Comparison of ENCODE assay signal across 28 cellular contexts in the genomic region with DNA sequence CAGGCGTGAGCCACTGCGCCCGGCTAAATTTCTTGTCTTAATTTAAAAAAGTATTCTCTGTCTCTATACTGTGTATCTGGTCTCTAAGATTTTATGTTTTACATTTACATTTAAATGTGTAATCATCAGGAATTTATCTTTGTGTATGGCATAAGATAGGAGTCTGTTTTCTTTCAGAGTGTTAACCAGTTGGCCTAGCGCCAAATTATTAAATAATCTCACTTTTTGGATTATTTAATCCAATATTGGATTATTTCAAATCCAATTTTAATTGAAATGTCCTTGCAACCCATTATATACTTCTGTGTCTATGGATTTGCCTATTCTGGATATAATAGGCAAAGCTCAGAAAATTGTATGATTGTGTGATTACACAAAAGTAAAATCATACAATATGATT.
"Had no signal": no experiment of that assay in that cellular context is flagged by ENCODE, and none has a peak within 500 bp of the region (broad histone marks: within the 10 kb centered on the region; RNA-seq: fewer than 3 reads in every experiment).

No MANE protein-coding gene starts in this region.

- H3K79me2 ChIP-seq: hepatocyte had no signal

- H2AFZ ChIP-seq: hepatocyte had no signal

- H3K9me3 ChIP-seq: esophagus muscularis mucosa, esophagus squamous epithelium, gastrocnemius medialis, gastroesophageal sphincter, heart left ventricle, heart right ventricle had no signal

- H3K27ac ChIP-seq: coronary artery, dorsolateral prefrontal cortex, epithelial cell of prostate, esophagus muscularis mucosa, esophagus squamous epithelium, foreskin keratinocyte, gastrocnemius medialis, gastroesophageal sphincter, heart left ventricle, heart right ventricle, hepatocyte had no signal

- H3K4me3 ChIP-seq: coronary artery, dorsolateral prefrontal cortex, esophagus muscularis mucosa, esophagus squamous epithelium, gastrocnemius medialis, gastroesophageal sphincter, heart left ventricle, heart right ventricle, hepatocyte had no signal

- H3K27me3 ChIP-seq: dorsolateral prefrontal cortex, esophagus muscularis mucosa, esophagus squamous epithelium, foreskin keratinocyte, gastrocnemius medialis, gastroesophageal sphincter, heart left ventricle, heart right ventricle, hepatocyte had no signal

- H3K4me1 ChIP-seq: gastrocnemius medialis had no signal

- ATAC-seq: effector memory CD8-positive, alpha-beta T cell; esophagus mucosa; foreskin keratinocyte; gastrocnemius medialis; gastroesophageal sphincter; heart left ventricle; heart right ventricle had no signal

- DNase-seq: cortex of kidney; dermis blood vessel endothelial cell; dorsolateral prefrontal cortex; effector CD4-positive, alpha-beta T cell; effector CD8-positive, alpha-beta T cell; effector memory CD4-positive, alpha-beta T cell; effector memory CD8-positive, alpha-beta T cell; endodermal cell; erythroblast; esophagus squamous epithelium; foreskin fibroblast; foreskin keratinocyte; foreskin melanocyte; gastrocnemius medialis; glutamatergic neuron; head of caudate nucleus; heart left ventricle; heart right ventricle had no signal

- FAIRE-seq: colon, endometrium, endothelial cell of umbilical vein, frontal cortex had no signal

- H3K4me2 ChIP-seq: hepatocyte had no signal
